Comparison of ENCODE assay signal across 8 cellular contexts in the genomic region with DNA sequence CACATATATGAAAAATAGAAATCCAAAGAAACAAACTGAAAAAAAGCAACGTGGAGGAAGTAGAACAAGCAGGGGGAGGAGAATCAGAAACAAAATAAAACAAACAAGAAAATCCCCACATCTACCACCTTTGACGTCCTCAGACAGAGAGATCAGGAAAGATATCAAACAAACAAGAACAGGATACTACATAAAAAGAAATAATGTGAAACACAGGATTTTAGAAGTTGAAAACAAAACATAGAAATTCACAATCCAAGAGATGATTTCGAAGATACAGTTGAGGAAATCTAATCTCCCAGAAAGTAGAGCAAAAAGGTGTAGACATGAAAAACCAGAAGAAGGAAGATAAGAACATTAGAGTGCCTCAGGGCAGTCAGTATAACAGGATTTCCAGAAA.
"Had no signal": no experiment of that assay in that cellular context is flagged by ENCODE, and none has a peak within 500 bp of the region (broad histone marks: within the 10 kb centered on the region; RNA-seq: fewer than 3 reads in every experiment).

No MANE protein-coding gene starts in this region.

- FAIRE-seq: H1, H54, HepG2 had no signal

- ATAC-seq: GM23338 had no signal

- H2AFZ ChIP-seq: GM23338 had no signal

- DNase-seq: H9, HCEC 1CT, HFFc6 had no signal

- H3K4me3 ChIP-seq: GM23338 had no signal

- H3K27ac ChIP-seq: HL-60 had no signal

- H3K4me2 ChIP-seq: GM23338 had no signal
